In genomic region chr3:33717866-33718594, GRCh38 we compare ENCODE assay signal across 8 cellular contexts. TPM values are rescaled to one million over a fixed set of nuclear protein-coding genes. Genes with fewer than 3 reads are reported as not detected.
DNase-seq lines count a peak whose midpoint lies in the region; ATAC-seq and TF ChIP-seq lines count a peak whose summit lies in the region.

TSS of gene CLASP2 (minus strand) at chr3:33718254. CDS start at chr3:33718002, 252 bp downstream.

- H3K27me3 Mint-ChIP-seq in GM23338 (ENCODE audit: insufficient read depth, low read depth, poor library complexity) (peaks cover 5% of the 10 kb centered on the region), nephron progenitor cell (ENCODE audit: low read depth, poor library complexity) (no peaks in the 10 kb centered on the region)
- H3K27me3 Mint-ChIP-seq in activated T-helper 2 cell treated with anti-CD3 and anti-CD28 coated beads, Interferon-gamma antibody, Interleukin-2, Interleukin-4, amounts not matched to agents 10 μg/mL and 5 μg/mL and 100 μg/mL, durations not matched to agents 14 hours and 24 hours and 36 hours (ENCODE audit: low read depth), result peaks cover 2% of the 10 kb centered on the region
- no peaks in the 10 kb centered on the region for H3K27me3 Mint-ChIP-seq in stimulated activated naive CD8-positive, alpha-beta T cell treated with anti-CD3 and anti-CD28 coated beads, Interleukin-15, Interleukin-2, amounts not matched to agents 100 ng/mL and 50 ng/mL, for 24 hours

- H3K4me1 Mint-ChIP-seq in GM23338, result peaks cover 3% of the 10 kb centered on the region
- H3K4me1 Mint-ChIP-seq in activated T-helper 2 cell treated with anti-CD3 and anti-CD28 coated beads, Interferon-gamma antibody, Interleukin-2, Interleukin-4, amounts not matched to agents 10 μg/mL and 5 μg/mL and 100 μg/mL, durations not matched to agents 14 hours and 24 hours and 36 hours (ENCODE audit: low read depth), result peaks cover 11% of the 10 kb centered on the region
- H3K4me1 Mint-ChIP-seq in nephron progenitor cell, result peaks cover 6% of the 10 kb centered on the region
- H3K4me1 Mint-ChIP-seq in stimulated activated naive CD8-positive, alpha-beta T cell treated with anti-CD3 and anti-CD28 coated beads, Interleukin-15, Interleukin-2, amounts not matched to agents 100 ng/mL and 50 ng/mL, for 24 hours (ENCODE audit: low read depth), result peaks cover 9% of the 10 kb centered on the region

- ATAC-seq in GM23338, result peak; percentile 91
- peak; percentile 87 for ATAC-seq in RWPE2 (ENCODE audit: low read depth)

- H3K36me3 ChIP-seq in GM23338 (ENCODE audit: insufficient read depth) (no peaks in the 10 kb centered on the region), RWPE2 (ENCODE audit: low read depth) (peaks cover 4% of the 10 kb centered on the region; the same call in 1 of the 2 replicates)

- H3K9me2 ChIP-seq in GM23338 (ENCODE audit: insufficient read depth), result no peaks in the 10 kb centered on the region

- intact Hi-C loops in activated T-helper 2 cell treated with anti-CD3 and anti-CD28 coated beads, Interferon-gamma antibody, Interleukin-2, Interleukin-4, amounts not matched to agents 10 μg/mL and 5 μg/mL and 100 μg/mL, durations not matched to agents 14 hours and 24 hours and 36 hours (cut with micrococcal nuclease), result loop anchor here (1.0 to 2.0 kb wide), 3 partner anchors 80 to 277 kb away; partner anchors contain the start of genes PDCD6IP and UBP1

- H3K9me3 Mint-ChIP-seq in GM23338 (no peaks in the 10 kb centered on the region), nephron progenitor cell (no peaks in the 10 kb centered on the region)
- no peaks in the 10 kb centered on the region for H3K9me3 Mint-ChIP-seq in activated T-helper 2 cell treated with anti-CD3 and anti-CD28 coated beads, Interferon-gamma antibody, Interleukin-2, Interleukin-4, amounts not matched to agents 10 μg/mL and 5 μg/mL and 100 μg/mL, durations not matched to agents 14 hours and 24 hours and 36 hours
- H3K9me3 Mint-ChIP-seq in stimulated activated naive CD8-positive, alpha-beta T cell treated with anti-CD3 and anti-CD28 coated beads, Interleukin-15, Interleukin-2, amounts not matched to agents 100 ng/mL and 50 ng/mL, for 24 hours, result no peaks in the 10 kb centered on the region

- H3K4me1 ChIP-seq in GM23338 (ENCODE audit: insufficient read depth) (peaks cover 8% of the 10 kb centered on the region; the same call in 1 of the 2 replicates), RWPE2 (ENCODE audit: insufficient read depth, poor library complexity, severe bottlenecking) (peaks cover 9% of the 10 kb centered on the region)

- peak within 1 kb of the TSS; percentile 93 for H3K4me2 ChIP-seq in GM23338

- H3K79me2 ChIP-seq in GM23338 (replicated peaks; ENCODE audit: insufficient read depth), result peaks cover 45% of the 10 kb centered on the region

- H3K27ac Mint-ChIP-seq in GM23338 (peak within 1 kb of the TSS; percentile 92), nephron progenitor cell (peak within 1 kb of the TSS; percentile 91)
- H3K27ac Mint-ChIP-seq in activated T-helper 2 cell treated with anti-CD3 and anti-CD28 coated beads, Interferon-gamma antibody, Interleukin-2, Interleukin-4, amounts not matched to agents 10 μg/mL and 5 μg/mL and 100 μg/mL, durations not matched to agents 14 hours and 24 hours and 36 hours, result peak within 1 kb of the TSS; percentile 86
- H3K27ac Mint-ChIP-seq in stimulated activated naive CD8-positive, alpha-beta T cell treated with anti-CD3 and anti-CD28 coated beads, Interleukin-15, Interleukin-2, amounts not matched to agents 100 ng/mL and 50 ng/mL, for 24 hours, result peak within 1 kb of the TSS; percentile 95

- TF ChIP-seq CTCF in GM23338 (conservative IDR thresholded peaks at IDR 0.05; ENCODE audit: low read depth in 2 of 2) (no peak), RWPE2 (IDR thresholded peaks at IDR 0.05; ENCODE audit: poor library complexity, severe bottlenecking) (no peak), fibroblast of the aortic adventitia (IDR thresholded peaks at IDR 0.05; ENCODE audit: insufficient read depth, low read length) (no peak), nephron progenitor cell (IDR thresholded peaks at IDR 0.05) (no peak)

- H3K4me3 Mint-ChIP-seq in GM23338, result no peak within 1 kb of the TSS; the same call in 2 of the 3 replicates
- peak within 1 kb of the TSS; percentile 89 for H3K4me3 Mint-ChIP-seq in activated T-helper 2 cell treated with anti-CD3 and anti-CD28 coated beads, Interferon-gamma antibody, Interleukin-2, Interleukin-4, amounts not matched to agents 10 μg/mL and 5 μg/mL and 100 μg/mL, durations not matched to agents 14 hours and 24 hours and 36 hours (ENCODE audit: low read depth)
- H3K4me3 Mint-ChIP-seq in nephron progenitor cell, result no peak within 1 kb of the TSS
- no peak within 1 kb of the TSS for H3K4me3 Mint-ChIP-seq in stimulated activated naive CD8-positive, alpha-beta T cell treated with anti-CD3 and anti-CD28 coated beads, Interleukin-15, Interleukin-2, amounts not matched to agents 100 ng/mL and 50 ng/mL, for 24 hours

- peak within 1 kb of the TSS; percentile 91 for H2AFZ ChIP-seq in GM23338

- no peaks in the 10 kb centered on the region for H3F3A ChIP-seq in GM23338 (replicated peaks; ENCODE audit: low read depth)

- H3K27me3 ChIP-seq in GM23338 (ENCODE audit: insufficient read depth), result no peaks in the 10 kb centered on the region
- H3K27me3 ChIP-seq in RWPE2 (ENCODE audit: insufficient read depth, poor library complexity, severe bottlenecking), result no peaks in the 10 kb centered on the region

- H3K27ac ChIP-seq in GM23338 (ENCODE audit: low read depth) (peak within 1 kb of the TSS; percentile 77), RWPE2 (ENCODE audit: poor library complexity, severe bottlenecking) (peak within 1 kb of the TSS; percentile 58)

- H3K9me3 ChIP-seq in RWPE2 (ENCODE audit: severe bottlenecking), result no peaks in the 10 kb centered on the region

- DNase-seq in Daoy (ENCODE audit: low read depth), result peak; percentile 89
- DNase-seq in GM23338 (ENCODE audit: low spot score), result peak; percentile 94
- DNase-seq in Kasumi-1 (lab: John Stamatoyannopoulos, UW), result peak; percentile 82 to 91
- DNase-seq in RWPE2 (ENCODE audit: low spot score), result peak; percentile 82
- DNase-seq in activated T-helper 2 cell treated with anti-CD3 and anti-CD28 coated beads, Interferon-gamma antibody, Interleukin-2, Interleukin-4, amounts not matched to agents 10 μg/mL and 5 μg/mL and 100 μg/mL, durations not matched to agents 14 hours and 24 hours and 36 hours (ENCODE audit: low spot score), result peak; percentile 77
- peak; percentile 85 for DNase-seq in fibroblast of the aortic adventitia (ENCODE audit: low read depth)
- DNase-seq in nephron progenitor cell, result peak; percentile 86

- H4K20me1 ChIP-seq in GM23338 (replicated peaks; ENCODE audit: insufficient read depth), result peaks cover 17% of the 10 kb centered on the region

- H3K4me3 ChIP-seq in GM23338 (peak within 1 kb of the TSS; percentile 80), RWPE2 (ENCODE audit: severe bottlenecking) (peak within 1 kb of the TSS; percentile 92), fibroblast of the aortic adventitia (ENCODE audit: low read depth, low read length) (peak within 1 kb of the TSS; percentile 79)

- H3K36me3 Mint-ChIP-seq in GM23338 (ENCODE audit: low read depth), result no peaks in the 10 kb centered on the region
- H3K36me3 Mint-ChIP-seq in activated T-helper 2 cell treated with anti-CD3 and anti-CD28 coated beads, Interferon-gamma antibody, Interleukin-2, Interleukin-4, amounts not matched to agents 10 μg/mL and 5 μg/mL and 100 μg/mL, durations not matched to agents 14 hours and 24 hours and 36 hours (ENCODE audit: low read depth), result no peaks in the 10 kb centered on the region
- peaks cover 8% of the 10 kb centered on the region for H3K36me3 Mint-ChIP-seq in nephron progenitor cell (ENCODE audit: low read depth)
- H3K36me3 Mint-ChIP-seq in stimulated activated naive CD8-positive, alpha-beta T cell treated with anti-CD3 and anti-CD28 coated beads, Interleukin-15, Interleukin-2, amounts not matched to agents 100 ng/mL and 50 ng/mL, for 24 hours (ENCODE audit: low read depth), result peaks cover 6% of the 10 kb centered on the region

TF ChIP-seq in GM23338, 12 proteins besides CTCF, POLR2A, EP300 and RAD21:
- TF ChIP-seq POLR2AphosphoS5 (IDR thresholded peaks at IDR 0.05; ENCODE audit: low read depth) (peak; percentile 89), NANOG (IDR thresholded peaks at IDR 0.05; ENCODE audit: borderline replicate concordance) (no peak), CREB1 (CRISPR knock-in tag; IDR thresholded peaks at IDR 0.05; ENCODE audit: low read depth) (peak; percentile 97)

RNA-seq across cellular contexts. Expression of gene CLASP2, which starts in this region (rescaled TPM):
- total RNA-seq in Daoy (2014; rRNA removed; shearing (Covaris generic)), result 18.6 and 71.6 TPM in 2 replicates
- total RNA-seq in GM23338 (2014; rRNA removed; shearing (Covaris generic)), result 67.5 and 74.6 TPM in 2 replicates
- 9.7 and 12.8 TPM in 2 replicates for polyA plus RNA-seq in GM23338 (2016; fragmentation: Nextera tagmentation; extraction: Ambion mirVana)
- total RNA-seq in activated T-helper 2 cell treated with anti-CD3 and anti-CD28 coated beads, Interferon-gamma antibody, Interleukin-2, Interleukin-4, amounts not matched to agents 10 μg/mL and 5 μg/mL and 100 μg/mL, durations not matched to agents 14 hours and 24 hours and 36 hours, result 58.8 and 70.9 TPM in 2 replicates
- 54.8 and 56.7 TPM in 2 replicates for total RNA-seq in fibroblast of the aortic adventitia (ENCODE audit: low replicate concordance)

Comparison
In these comparisons a context has a peak if more than half of its experiments do, and no peak if none do; other contexts are left out.
1. Peak in every context shown above with its lines: DNase-seq, ATAC-seq, H3K4me3 ChIP-seq and H3K27ac ChIP-seq.